Comparison of ENCODE assay signal across 11 cellular contexts in the genomic region with DNA sequence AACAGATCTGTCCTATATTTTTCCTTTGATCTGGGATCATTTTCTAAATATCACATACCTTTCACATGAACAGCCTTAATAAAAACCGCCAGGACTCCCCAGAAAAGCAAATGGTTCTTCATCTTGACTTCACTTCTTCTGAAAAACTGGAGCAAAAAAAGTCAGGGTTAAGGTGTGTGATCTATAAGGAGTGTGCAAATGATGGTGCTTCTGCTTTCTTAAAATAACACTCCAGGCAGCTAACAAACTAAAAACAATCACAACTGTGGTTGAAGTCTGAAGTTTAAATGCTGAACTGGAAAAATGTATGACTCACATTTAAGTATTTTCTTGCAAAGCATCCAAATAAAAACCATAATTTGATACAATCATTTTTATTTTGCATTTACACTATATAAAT. TPM values are rescaled to one million over a fixed set of nuclear protein-coding genes. Genes with fewer than 3 reads are reported as not detected.
DNase-seq lines count a peak whose midpoint lies in the region; ATAC-seq and TF ChIP-seq lines count a peak whose summit lies in the region.
"Had no signal": no experiment of that assay in that cellular context is flagged by ENCODE, and none has a peak within 500 bp of the region (broad histone marks: within the 10 kb centered on the region; RNA-seq: fewer than 3 reads in every experiment).

A gene (minus strand): TSS at position 140 of the 400 bp plus-strand sequence. CDS start 18 bp downstream, at position 122.

- ATAC-seq in GM19351 (IDR thresholded peaks at IDR 0.05; ENCODE audit: unreplicated experiment) (peak; percentile 65), HG03442 (IDR thresholded peaks at IDR 0.05; ENCODE audit: unreplicated experiment) (peak; percentile 70), GM21360 (IDR thresholded peaks at IDR 0.05; ENCODE audit: unreplicated experiment) (no peak)

- TF ChIP-seq CTCF in AG10803 (conservative IDR thresholded peaks at IDR 0.05; ENCODE audit: low read length), result no peak
- TF ChIP-seq CTCF in fibroblast of the aortic adventitia (IDR thresholded peaks at IDR 0.05; ENCODE audit: insufficient read depth, low read length), result no peak

- DNase-seq in AG10803 (ENCODE audit: low read depth) (peak; percentile 29), fibroblast of the aortic adventitia (ENCODE audit: low read depth) (peak; percentile 31), NCI-H146 (lab: John Stamatoyannopoulos, UW) (no peak), NCI-H446 treated with DMSO at 0.1 percent for 48 hours (lab: John Stamatoyannopoulos, UW) (no peak), NCI-H526 treated with DMSO at 0.1 percent for 48 hours (lab: John Stamatoyannopoulos, UW) (no peak)
- DNase-seq: activated gamma-delta T cell treated with Interleukin-2 at 50 U/mL for 16 hours had no signal

- H3K4me3 ChIP-seq in AG10803 (ENCODE audit: low read length) (no peak within 1 kb of the TSS), fibroblast of the aortic adventitia (ENCODE audit: low read depth, low read length) (no peak within 1 kb of the TSS)

RNA-seq across cellular contexts. Expression of the gene that starts here (rescaled TPM):
- 0.99 and 18.2 TPM in 2 replicates for total RNA-seq in fibroblast of the aortic adventitia (ENCODE audit: low replicate concordance)
- total RNA-seq: HT1080, temporal lobe had no signal

Comparison
In these comparisons a context has a peak if more than half of its experiments do, and no peak if none do; other contexts are left out.
1. DNase-seq: peak in AG10803 (single experiment) and fibroblast of the aortic adventitia (single experiment); none in NCI-H146 (single experiment), NCI-H446 treated with DMSO at 0.1 percent for 48 hours (single experiment) and NCI-H526 treated with DMSO at 0.1 percent for 48 hours (single experiment).